16 cellular contexts compared by ENCODE assay signal in genomic region chr2:234142530-234142929, GRCh38.
DNase-seq lines count a peak whose midpoint lies in the region; ATAC-seq and TF ChIP-seq lines count a peak whose summit lies in the region.
"Had no signal": no experiment of that assay in that cellular context is flagged by ENCODE, and none has a peak within 500 bp of the region (broad histone marks: within the 10 kb centered on the region; RNA-seq: fewer than 3 reads in every experiment).

No MANE protein-coding gene starts in this region.

- no peaks in the 10 kb centered on the region for H3K27me3 ChIP-seq in DND-41 (ENCODE audit: insufficient read depth, low read length, poor library complexity)
- no peaks in the 10 kb centered on the region for H3K27me3 ChIP-seq in tibial nerve
- H3K27me3 ChIP-seq: BE2C, Peyer's patch had no signal

- 93 to 98% methylated on average over 3 of the region's 3 CpGs for WGBS in tibial nerve, 2 donors

- no peaks in the 10 kb centered on the region for H3K36me3 Mint-ChIP-seq in stimulated activated effector memory CD8-positive, alpha-beta T cell treated with anti-CD3 and anti-CD28 coated beads, Interleukin-12 subunit alpha, Interleukin-12 subunit beta, amount 100 ng/mL, for 72 hours
- H3K36me3 Mint-ChIP-seq: CD8-positive, alpha-beta T cell; IgD-negative memory B cell had no signal

- no peak overlapping the region for H2AFZ ChIP-seq in DND-41 (ENCODE audit: low read depth, low read length)

- no peak for DNase-seq in DND-41
- peak; percentile 20 for DNase-seq in fibroblast of the aortic adventitia (ENCODE audit: low read depth)
- DNase-seq in stimulated activated effector memory CD8-positive, alpha-beta T cell treated with anti-CD3 and anti-CD28 coated beads, Interleukin-12 subunit alpha, Interleukin-12 subunit beta, amount 100 ng/mL, for 72 hours (ENCODE audit: low spot score in 2 of 2) = no peak
- DNase-seq in tibial nerve (ENCODE audit: low spot score in 2 of 2) = no peak
- DNase-seq in stimulated activated CD4-positive, alpha-beta T cell treated with anti-CD3 and anti-CD28 coated beads, Interleukin-2, amount 100 ng/mL, for 48 hours = no peak
- DNase-seq: BE2C; CD8-positive, alpha-beta T cell; NCI-H1105; NCI-H187; NCI-H446; Peyer's patch; SHP77 had no signal

- H3K27ac Mint-ChIP-seq in stimulated activated effector memory CD8-positive, alpha-beta T cell treated with anti-CD3 and anti-CD28 coated beads, Interleukin-12 subunit alpha, Interleukin-12 subunit beta, amount 100 ng/mL, for 72 hours = peak overlapping the region; percentile 3
- H3K27ac Mint-ChIP-seq: CD8-positive, alpha-beta T cell; IgD-negative memory B cell had no signal

- no peaks in the 10 kb centered on the region for H4K20me1 ChIP-seq in DND-41 (ENCODE audit: insufficient read depth, low read length)

- H3K4me1 ChIP-seq in DND-41 (ENCODE audit: insufficient read depth, low read length) = peaks cover 24% of the 10 kb centered on the region
- peaks cover 0 to 7% (median 0%) of the 10 kb centered on the region in 4 donors for H3K4me1 ChIP-seq in tibial nerve
- H3K4me1 ChIP-seq: BE2C, HAP-1 had no signal

- H3K4me2 ChIP-seq in DND-41 (ENCODE audit: insufficient read depth, low read length) = no peak overlapping the region

- ATAC-seq in DND-41 (ENCODE audit: insufficient read depth, low read depth) (no peak), GM19455 (IDR thresholded peaks at IDR 0.05; ENCODE audit: unreplicated experiment) (no peak)
- ATAC-seq in stimulated activated effector memory CD8-positive, alpha-beta T cell treated with anti-CD3 and anti-CD28 coated beads, Interleukin-12 subunit alpha, Interleukin-12 subunit beta, amount 100 ng/mL, for 72 hours = no peak
- ATAC-seq: CD8-positive, alpha-beta T cell had no signal

- H3K9ac ChIP-seq in DND-41 (ENCODE audit: low read depth, low read length) = no peak overlapping the region

- TF ChIP-seq EP300 in tibial nerve (IDR thresholded peaks at IDR 0.05) = no peak

- no peaks in the 10 kb centered on the region for H3K79me2 ChIP-seq in DND-41 (ENCODE audit: insufficient read depth, low read length)

- TF ChIP-seq CTCF in DND-41 (IDR thresholded peaks at IDR 0.05; ENCODE audit: borderline replicate concordance, extremely low read depth, low read length, poor library complexity, severe bottlenecking) = no peak
- TF ChIP-seq CTCF in fibroblast of the aortic adventitia (IDR thresholded peaks at IDR 0.05; ENCODE audit: insufficient read depth, low read length) = no peak
- no peak for TF ChIP-seq CTCF in tibial nerve (IDR thresholded peaks at IDR 0.05)

- H3K9me3 Mint-ChIP-seq in stimulated activated effector memory CD8-positive, alpha-beta T cell treated with anti-CD3 and anti-CD28 coated beads, Interleukin-12 subunit alpha, Interleukin-12 subunit beta, amount 100 ng/mL, for 72 hours = no peaks in the 10 kb centered on the region
- H3K9me3 Mint-ChIP-seq: CD8-positive, alpha-beta T cell; IgD-negative memory B cell had no signal

- no peak overlapping the region for H3K4me3 Mint-ChIP-seq in stimulated activated effector memory CD8-positive, alpha-beta T cell treated with anti-CD3 and anti-CD28 coated beads, Interleukin-12 subunit alpha, Interleukin-12 subunit beta, amount 100 ng/mL, for 72 hours
- H3K4me3 Mint-ChIP-seq: CD8-positive, alpha-beta T cell; IgD-negative memory B cell had no signal

- no peaks in the 10 kb centered on the region for H3K9me3 ChIP-seq in DND-41 (ENCODE audit: insufficient read depth, low read length, severe bottlenecking)
- H3K9me3 ChIP-seq in KOPT-K1 (ENCODE audit: insufficient read depth, low read length, poor library complexity, severe bottlenecking) = no peaks in the 10 kb centered on the region
- peaks cover 0 to 5% (median 0%) of the 10 kb centered on the region in 4 donors for H3K9me3 ChIP-seq in tibial nerve
- H3K9me3 ChIP-seq: BE2C, HAP-1, Peyer's patch had no signal

- no peaks in the 10 kb centered on the region for H3K36me3 ChIP-seq in DND-41 (ENCODE audit: insufficient read depth, low read length)
- H3K36me3 ChIP-seq in KOPT-K1 (ENCODE audit: insufficient read depth, low read length) = no peaks in the 10 kb centered on the region
- H3K36me3 ChIP-seq in tibial nerve = no peaks in the 10 kb centered on the region
- H3K36me3 ChIP-seq: BE2C, HAP-1, Peyer's patch had no signal

- H3K4me3 ChIP-seq in DND-41 (ENCODE audit: low read depth in 1 of 2, low read length in 2 of 2) (no peak overlapping the region), fibroblast of the aortic adventitia (ENCODE audit: low read depth, low read length) (no peak overlapping the region), tibial nerve (no peak overlapping the region)
- H3K4me3 ChIP-seq: HAP-1, Peyer's patch had no signal

- TF ChIP-seq POLR2A in tibial nerve (IDR thresholded peaks at IDR 0.05) = no peak

- H3K4me1 Mint-ChIP-seq in stimulated activated effector memory CD8-positive, alpha-beta T cell treated with anti-CD3 and anti-CD28 coated beads, Interleukin-12 subunit alpha, Interleukin-12 subunit beta, amount 100 ng/mL, for 72 hours = peaks cover 23% of the 10 kb centered on the region

- H3K27ac ChIP-seq in DND-41 (ENCODE audit: low read length) (0 out of 2 replicates have a peak overlapping the region, but pooled peaks have one; percentile 8), KOPT-K1 (ENCODE audit: low read depth, low read length, poor library complexity, severe bottlenecking) (peak overlapping the region; percentile 32), tibial nerve (no peak overlapping the region)
- H3K27ac ChIP-seq: Peyer's patch had no signal

Comparison
In these comparisons a context has a peak if more than half of its experiments do, and no peak if none do; other contexts are left out.
1. H3K27ac ChIP-seq: peak in DND-41 (single experiment) and KOPT-K1 (single experiment); none in tibial nerve (0 of 4).